Comparison of ENCODE assay signal across 21 cellular contexts in the genomic region with DNA sequence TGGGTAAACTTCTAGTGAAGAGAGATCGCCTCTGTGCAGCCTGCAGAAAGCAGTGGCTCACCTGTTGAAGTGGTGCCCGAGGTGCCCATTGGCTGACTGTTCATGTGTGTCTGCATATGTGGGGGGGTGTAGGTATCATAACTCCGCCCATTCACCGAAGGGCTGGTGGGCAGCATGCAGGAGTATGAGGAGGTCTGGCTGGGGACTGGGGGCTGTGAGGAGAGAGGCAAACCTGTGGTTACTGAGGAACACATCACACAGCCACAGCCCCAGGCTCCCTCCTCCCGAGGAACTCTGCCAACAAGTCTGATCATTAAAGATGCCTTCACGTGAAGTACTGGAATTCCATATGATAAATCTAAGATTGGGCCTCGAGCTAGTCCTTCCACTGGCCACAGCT. TPM values are rescaled to one million over a fixed set of nuclear protein-coding genes. Genes with fewer than 3 reads are reported as not detected.
DNase-seq lines count a peak whose midpoint lies in the region; TF ChIP-seq lines count a peak whose summit lies in the region.
"Had no signal": no experiment of that assay in that cellular context is flagged by ENCODE, and none has a peak within 500 bp of the region (broad histone marks: within the 10 kb centered on the region; RNA-seq: fewer than 3 reads in every experiment).

No MANE protein-coding gene starts in this region.

- no peaks in the 10 kb centered on the region for H3K4me1 Mint-ChIP-seq in activated CD4-positive, alpha-beta T cell treated with anti-CD3 and anti-CD28 coated beads, Interleukin-2, amount 10 ng/mL, durations not matched to agents 24 days and 14 days
- H3K4me1 Mint-ChIP-seq: B cell had no signal

- no peaks in the 10 kb centered on the region for H3K79me2 ChIP-seq in osteoblast (ENCODE audit: insufficient read depth, low read length)

- peaks cover 12% of the 10 kb centered on the region for H3K27me3 ChIP-seq in osteoblast (ENCODE audit: insufficient read depth, low read length)

- H3K9me3 Mint-ChIP-seq in activated CD4-positive, alpha-beta T cell treated with anti-CD3 and anti-CD28 coated beads, Interleukin-2, amount 10 ng/mL, durations not matched to agents 24 days and 14 days: no peaks in the 10 kb centered on the region
- H3K9me3 Mint-ChIP-seq: CD4-positive, alpha-beta T cell; CD8-positive, alpha-beta T cell had no signal

- no peak for TF ChIP-seq CTCF in osteoblast (IDR thresholded peaks at IDR 0.05; ENCODE audit: extremely low read depth, low read depth, low read length)

- intact Hi-C loops in activated CD4-positive, alpha-beta T cell treated with anti-CD3 and anti-CD28 coated beads, Interleukin-2, amount 10 ng/mL, durations not matched to agents 24 days and 14 days (cut with micrococcal nuclease): no loop called here

- H3K36me3 ChIP-seq in osteoblast (ENCODE audit: insufficient read depth, low read length): no peaks in the 10 kb centered on the region

- peaks cover 28% of the 10 kb centered on the region for H3K27me3 Mint-ChIP-seq in activated CD4-positive, alpha-beta T cell treated with anti-CD3 and anti-CD28 coated beads, Interleukin-2, amount 10 ng/mL, durations not matched to agents 24 days and 14 days

- H3K4me1 ChIP-seq in osteoblast (ENCODE audit: insufficient read depth, low read length): no peaks in the 10 kb centered on the region
- H3K4me1 ChIP-seq: A549; BLaER1 treated with 17β-estradiol and CSF1 and Interleukin-3, amounts not matched to agents 10 nM and 100 nM; Caco-2 had no signal

- H3K36me3 Mint-ChIP-seq in activated CD4-positive, alpha-beta T cell treated with anti-CD3 and anti-CD28 coated beads, Interleukin-2, amount 10 ng/mL, durations not matched to agents 24 days and 14 days (ENCODE audit: low read depth): no peaks in the 10 kb centered on the region

- DNase-seq in activated CD4-positive, alpha-beta T cell treated with anti-CD3 and anti-CD28 coated beads, Interleukin-2, amount 10 ng/mL, durations not matched to agents 24 days and 14 days: peak; percentile 33
- no peak for DNase-seq in activated CD4-positive, alpha-beta T cell treated with anti-CD3 and anti-CD28 coated beads, Interleukin-2, amount 50 U/mL, for 48 hours
- peak; percentile 18 for DNase-seq in cerebellar cortex (ENCODE audit: low spot score)
- DNase-seq in mucosa of gallbladder (ENCODE audit: low spot score): peak; percentile 2
- peak; percentile 52 for DNase-seq in retina
- DNase-seq in osteoblast (ENCODE audit: insufficient read length, low spot score, missing footprints): no peak
- DNase-seq in NK-92 (lab: John Stamatoyannopoulos, UW; ENCODE audit: unreplicated experiment): no peak
- DNase-seq in NCI-H526 treated with DMSO at 0.1 percent for 48 hours (lab: John Stamatoyannopoulos, UW): no peak
- DNase-seq: AML-193; Caco-2; Calu3; CD4-positive, alpha-beta T cell; CD8-positive, alpha-beta T cell; DMS79 treated with DMSO at 0.1 percent for 48 hours; GDM1 had no signal

- no peak overlapping the region for H3K27ac ChIP-seq in osteoblast (ENCODE audit: low read depth, low read length)
- H3K27ac ChIP-seq: 22Rv1; A549; BLaER1 treated with 17β-estradiol and CSF1 and Interleukin-3, amounts not matched to agents 10 nM and 100 nM; C4-2B had no signal

- H4K20me1 ChIP-seq in osteoblast (ENCODE audit: insufficient read depth, low read length): no peaks in the 10 kb centered on the region
- H4K20me1 ChIP-seq: BLaER1 treated with 17β-estradiol and CSF1 and Interleukin-3, amounts not matched to agents 10 nM and 100 nM had no signal

- H3K4me3 ChIP-seq in osteoblast (ENCODE audit: insufficient read depth, low read length): no peak overlapping the region
- H3K4me3 ChIP-seq: A549; BLaER1 treated with 17β-estradiol and CSF1 and Interleukin-3, amounts not matched to agents 10 nM and 100 nM; GM12878 had no signal

- no peaks in the 10 kb centered on the region for H3K9me3 ChIP-seq in osteoblast (ENCODE audit: low read depth, low read length)
- H3K9me3 ChIP-seq: A549, Caco-2 had no signal

- no peak overlapping the region for H3K4me2 ChIP-seq in osteoblast (ENCODE audit: insufficient read depth, low read length)
- H3K4me2 ChIP-seq: A549; BLaER1 treated with 17β-estradiol and CSF1 and Interleukin-3, amounts not matched to agents 10 nM and 100 nM had no signal

- no peak overlapping the region for H3K4me3 Mint-ChIP-seq in activated CD4-positive, alpha-beta T cell treated with anti-CD3 and anti-CD28 coated beads, Interleukin-2, amount 10 ng/mL, durations not matched to agents 24 days and 14 days
- H3K4me3 Mint-ChIP-seq: B cell; CD4-positive, alpha-beta T cell; CD8-positive, alpha-beta T cell had no signal

- H2AFZ ChIP-seq in osteoblast (ENCODE audit: low read length): no peak overlapping the region

- H3K27ac Mint-ChIP-seq in activated CD4-positive, alpha-beta T cell treated with anti-CD3 and anti-CD28 coated beads, Interleukin-2, amount 10 ng/mL, durations not matched to agents 24 days and 14 days: no peak overlapping the region
- H3K27ac Mint-ChIP-seq: B cell; CD4-positive, alpha-beta T cell; CD8-positive, alpha-beta T cell had no signal

RNA-seq across cellular contexts. Expression of a gene that starts 20.5 kb away (rescaled TPM):
- not detected in 2 replicates for total RNA-seq in activated CD4-positive, alpha-beta T cell treated with anti-CD3 and anti-CD28 coated beads, Interleukin-2, amount 10 ng/mL, durations not matched to agents 24 days and 14 days
- 0.03 TPM for total RNA-seq in mucosa of gallbladder
- under 0.01 and 0.36 TPM in 2 replicates for total RNA-seq in osteoblast
- total RNA-seq: B cell; CD4-positive, alpha-beta T cell; CD8-positive, alpha-beta T cell had no signal

Comparison
In these comparisons a context has a peak if more than half of its experiments do, and no peak if none do; other contexts are left out.
1. DNase-seq: peak in activated CD4-positive, alpha-beta T cell treated with anti-CD3 and anti-CD28 coated beads, Interleukin-2, amount 10 ng/mL, durations not matched to agents 24 days and 14 days (single experiment), cerebellar cortex (single experiment), mucosa of gallbladder (single experiment) and retina (single experiment); none in activated CD4-positive, alpha-beta T cell treated with anti-CD3 and anti-CD28 coated beads, Interleukin-2, amount 50 U/mL, for 48 hours (0 of 2), osteoblast (single experiment), NK-92 (single experiment) and NCI-H526 treated with DMSO at 0.1 percent for 48 hours (single experiment).